ENCODE assay signal across 1 cellular context in the genomic region with DNA sequence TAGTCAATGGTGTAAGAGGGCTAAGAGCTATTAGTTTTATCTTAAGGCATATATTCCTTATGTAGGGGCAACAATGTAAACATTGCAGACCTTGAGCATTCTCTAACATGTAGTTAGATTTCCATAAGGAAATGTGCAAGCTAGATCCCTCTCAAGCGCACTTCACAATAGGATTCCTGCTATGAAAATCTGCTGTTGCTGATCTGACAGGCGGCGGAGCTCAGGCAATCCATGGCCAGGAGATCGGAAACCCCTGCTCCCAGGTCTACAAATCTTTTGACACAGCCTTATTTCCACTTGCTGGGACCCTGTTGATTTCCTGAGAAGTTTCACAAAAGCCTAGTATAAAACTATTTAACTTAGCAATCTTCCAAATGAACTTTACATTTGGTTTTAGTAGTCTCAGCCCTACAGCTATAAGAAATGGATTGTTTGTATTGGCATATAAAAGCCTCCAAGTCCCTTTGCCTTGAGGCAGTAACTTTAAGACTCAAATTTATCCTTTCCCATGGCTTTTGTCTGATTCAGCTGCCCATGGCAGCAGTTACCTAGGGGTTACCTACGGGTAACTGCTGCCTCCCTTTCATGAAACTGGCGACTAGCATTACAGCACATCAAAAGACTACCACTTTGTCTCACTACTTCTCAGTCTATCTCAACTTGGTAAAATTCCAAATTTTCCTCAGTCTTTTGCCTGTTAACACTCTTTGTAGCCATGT.
TF ChIP-seq lines count a peak whose summit lies in the region.

No MANE protein-coding gene starts in this region.

TF ChIP-seq in HEK293, 187 proteins besides CTCF, POLR2A, EP300 and RAD21:
- TF ChIP-seq FEZF1 (tag by site-specific recombination; IDR thresholded peaks at IDR 0.05) (0 out of 2 replicates have a peak, but pooled peaks have one; percentile 18), ZNF571 (tag by site-specific recombination; IDR thresholded peaks at IDR 0.05) (no peak)
